ENCODE assay signal across 16 cellular contexts in the genomic region with DNA sequence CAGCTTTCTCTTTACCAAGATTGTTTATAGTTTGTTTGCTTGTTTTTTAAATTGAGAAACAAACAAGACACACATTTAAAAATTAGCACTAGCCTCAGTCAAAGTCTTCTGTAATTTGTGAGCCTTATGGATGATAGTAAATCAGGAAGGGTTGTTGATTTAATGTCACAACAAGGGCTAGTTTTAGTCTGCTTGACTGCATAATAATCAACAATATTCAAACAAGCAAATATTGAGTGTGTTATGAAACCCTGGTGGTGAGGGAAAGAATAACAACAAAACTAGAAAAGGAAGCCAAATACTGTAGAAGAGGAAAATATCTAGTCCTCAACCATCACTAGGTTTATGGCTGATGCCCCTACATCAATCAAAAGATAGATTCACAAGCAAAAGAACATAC.
A peak's percentile ranks its signal among the peaks of the same experiment; 100 is the strongest.
DNase-seq lines count a peak whose midpoint lies in the region; ATAC-seq and TF ChIP-seq lines count a peak whose summit lies in the region.
"Had no signal": no experiment of that assay in that cellular context is flagged by ENCODE, and none has a peak within 500 bp of the region (broad histone marks: within the 10 kb centered on the region; RNA-seq: fewer than 3 reads in every experiment).

No MANE protein-coding gene starts in this region.

- DNase-seq in NCI-H2171 treated with DMSO at 0.1 percent for 48 hours (lab: John Stamatoyannopoulos, UW) (peak; percentile 5), NCI-H2171 (lab: John Stamatoyannopoulos, UW) (no peak), HFFc6 (no peak), astrocyte of the spinal cord (ENCODE audit: low read depth, low spot score) (no peak), mesothelial cell of epicardium (ENCODE audit: low spot score in 2 of 2, unreplicated experiment in 2 of 2) (no peak), activated gamma-delta T cell treated with Interleukin-2 at 50 U/mL for 16 hours (no peak)
- no peak for DNase-seq in activated effector memory CD4-positive, alpha-beta T cell treated with anti-CD3 and anti-CD28 coated beads, Interleukin-2, amount 50 U/mL, for 16 hours
- DNase-seq: activated CD4-positive, alpha-beta T cell treated with anti-CD3 and anti-CD28 coated beads for 48 hours; activated T-cell treated with anti-CD3 and anti-CD28 coated beads, Interleukin-2, amount 50 U/mL, for 72 hours; amygdala; dermis blood vessel endothelial cell; DMS153; foreskin melanocyte; stimulated activated CD4-positive, alpha-beta T cell treated with anti-CD3 and anti-CD28 coated beads, Interleukin-12 subunit alpha, Interleukin-12 subunit beta, amount 100 ng/mL, for 4 hours; testis had no signal

- H3K27me3 Mint-ChIP-seq in HFFc6 (ENCODE audit: insufficient read depth) = no peaks in the 10 kb centered on the region
- H3K27me3 Mint-ChIP-seq in mesothelial cell of epicardium (ENCODE audit: low read depth) = peaks cover 32% of the 10 kb centered on the region

- no peaks in the 10 kb centered on the region for H3K4me1 Mint-ChIP-seq in HFFc6 (ENCODE audit: low read depth)
- H3K4me1 Mint-ChIP-seq in mesothelial cell of epicardium = no peaks in the 10 kb centered on the region

- H3K9me3 Mint-ChIP-seq in HFFc6 = no peaks in the 10 kb centered on the region
- no peaks in the 10 kb centered on the region for H3K9me3 Mint-ChIP-seq in mesothelial cell of epicardium
- H3K9me3 Mint-ChIP-seq: activated T-cell treated with anti-CD3 and anti-CD28 coated beads, Interleukin-2, amount 50 U/mL, for 72 hours had no signal

- H3K4me3 Mint-ChIP-seq in HFFc6 (no peak overlapping the region), mesothelial cell of epicardium (no peak overlapping the region)
- H3K4me3 Mint-ChIP-seq: activated T-cell treated with anti-CD3 and anti-CD28 coated beads, Interleukin-2, amount 50 U/mL, for 72 hours had no signal

- peak; percentile 63 for TF ChIP-seq CTCF in HFFc6 (IDR thresholded peaks at IDR 0.05)
- peak; percentile 22 for TF ChIP-seq CTCF in astrocyte of the spinal cord (IDR thresholded peaks at IDR 0.05; ENCODE audit: low read depth, low read length)
- TF ChIP-seq CTCF in mesothelial cell of epicardium (IDR thresholded peaks at IDR 0.05; ENCODE audit: unreplicated experiment) = peak; percentile 68

- no peak overlapping the region for H3K27ac Mint-ChIP-seq in HFFc6
- no peak overlapping the region for H3K27ac Mint-ChIP-seq in mesothelial cell of epicardium
- H3K27ac Mint-ChIP-seq: activated T-cell treated with anti-CD3 and anti-CD28 coated beads, Interleukin-2, amount 50 U/mL, for 72 hours had no signal

- H3K4me3 ChIP-seq in astrocyte of the spinal cord (ENCODE audit: low read depth, low read length) = no peak overlapping the region
- H3K4me3 ChIP-seq: testis had no signal

- H3K36me3 Mint-ChIP-seq in HFFc6 (ENCODE audit: low read depth) (no peaks in the 10 kb centered on the region), mesothelial cell of epicardium (no peaks in the 10 kb centered on the region)

- ATAC-seq in HG03439 (IDR thresholded peaks at IDR 0.05; ENCODE audit: unreplicated experiment) = no peak
- ATAC-seq: activated T-cell treated with anti-CD3 and anti-CD28 coated beads, Interleukin-2, amount 50 U/mL, for 72 hours had no signal

- in situ Hi-C loops in astrocyte of the spinal cord (cut with HindIII; ENCODE audit: low sequenced_read_pairs) = no loop called here
